In the genomic region with DNA sequence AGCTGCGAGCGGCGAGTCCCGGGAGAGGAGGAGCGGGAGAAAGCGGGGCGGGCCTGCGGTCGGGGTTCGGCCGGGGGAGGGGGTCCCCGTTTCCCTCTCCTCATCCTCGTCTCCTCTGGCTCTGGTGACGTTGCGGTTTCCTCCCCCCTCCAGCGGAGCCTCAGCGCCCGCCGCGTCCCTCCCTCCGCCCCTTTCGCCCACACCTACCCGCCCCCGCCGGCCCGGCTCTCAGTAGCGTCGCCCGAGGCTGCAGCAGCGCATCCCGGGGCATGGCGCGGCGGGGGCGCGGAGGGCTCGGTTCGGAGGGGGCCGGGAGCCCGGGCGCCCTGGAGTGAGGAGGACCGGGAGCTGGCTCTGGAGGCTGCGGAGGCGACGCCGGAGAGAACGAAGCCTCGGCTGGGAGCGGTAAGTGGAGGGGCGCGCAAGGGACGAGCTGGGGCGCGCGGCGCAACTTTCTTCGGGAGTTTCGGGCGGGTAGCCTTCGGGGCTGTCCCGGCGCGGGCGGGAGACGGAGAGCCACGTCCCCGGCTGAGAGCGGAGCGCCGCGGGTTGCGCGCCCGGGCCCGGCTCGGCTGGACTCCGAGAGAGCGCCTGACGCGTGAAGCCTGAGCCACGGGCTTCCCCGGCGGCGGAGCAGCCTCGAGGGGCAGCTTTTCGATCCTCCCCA, we compare ENCODE assay signal across 8 cellular contexts. TPM values are rescaled to one million over a fixed set of nuclear protein-coding genes. Genes with fewer than 3 reads are reported as not detected.
DNase-seq lines count a peak whose midpoint lies in the region; ATAC-seq and TF ChIP-seq lines count a peak whose summit lies in the region.

A gene (plus strand): TSS at position 231 of the 667 bp plus-strand sequence. CDS start 28,304 bp downstream, outside the sequence.

- peak within 1 kb of the TSS; percentile 91 for H3K4me3 ChIP-seq in HUES64 (ENCODE audit: low read length)
- peak within 1 kb of the TSS; percentile 86 for H3K4me3 ChIP-seq in WI38 (ENCODE audit: low read depth, low read length)

- no peaks in the 10 kb centered on the region for H3K9me3 ChIP-seq in HUES64 (ENCODE audit: insufficient read depth, low read depth, low read length)

- under 1% methylated on average over 86 of the region's 86 CpGs for WGBS in HUES64

- peaks cover 14% of the 10 kb centered on the region for H3K4me1 ChIP-seq in HUES64 (ENCODE audit: insufficient read depth, low read length)

- no peaks in the 10 kb centered on the region; the same call in 1 of the 2 replicates for H3K36me3 ChIP-seq in HUES64 (ENCODE audit: insufficient read depth, low read length)

- DNase-seq in Daoy (ENCODE audit: low read depth) (peak; percentile 82), iris pigment epithelial cell (ENCODE audit: low read depth) (peak; percentile 93), cerebellar nuclear complex (lab: John Stamatoyannopoulos, UW) (no peak)
- peak; percentile 47 for DNase-seq in central memory CD4-positive, alpha-beta T cell
- DNase-seq in stimulated activated CD4-positive, alpha-beta T cell treated with anti-CD3 and anti-CD28 coated beads, Interleukin-12 subunit alpha, Interleukin-12 subunit beta, amount 100 ng/mL, for 4 hours = peak; percentile 63

- peak within 1 kb of the TSS; percentile 87 for H3K27ac ChIP-seq in HUES64 (ENCODE audit: low read depth, low read length)

- peak; percentile 64 for ATAC-seq in GM21447 (IDR thresholded peaks at IDR 0.05; ENCODE audit: unreplicated experiment)

- TF ChIP-seq CTCF in WI38 (IDR thresholded peaks at IDR 0.05; ENCODE audit: low read depth, low read length) = no peak

- H3K9ac ChIP-seq in HUES64 (ENCODE audit: low read depth, low read length) = peak within 1 kb of the TSS; percentile 83

- no peaks in the 10 kb centered on the region for H3K27me3 ChIP-seq in HUES64 (ENCODE audit: insufficient read depth, low read length)

RNA-seq across cellular contexts. Expression of the gene that starts here (rescaled TPM):
- total RNA-seq in Daoy (2014; rRNA removed; shearing (Covaris generic)) = 29.5 and 42.6 TPM in 2 replicates
- 25.0 TPM for polyA plus RNA-seq in HUES64 (2013, experiment 1 of 2)
- polyA plus RNA-seq in HUES64 (2013, experiment 2 of 2) = 25.0 TPM

Comparison
In these comparisons a context has a peak if more than half of its experiments do, and no peak if none do; other contexts are left out.
1. DNase-seq: peak in Daoy (single experiment), central memory CD4-positive, alpha-beta T cell (single experiment), iris pigment epithelial cell (single experiment) and stimulated activated CD4-positive, alpha-beta T cell treated with anti-CD3 and anti-CD28 coated beads, Interleukin-12 subunit alpha, Interleukin-12 subunit beta, amount 100 ng/mL, for 4 hours (single experiment); none in cerebellar nuclear complex (0 of 2).